In genomic region chr2:74390601-74391000, GRCh38 we compare ENCODE assay signal across 8 cellular contexts. TPM values are rescaled to one million over a fixed set of nuclear protein-coding genes. Genes with fewer than 3 reads are reported as not detected.
DNase-seq lines count a peak whose midpoint lies in the region; ATAC-seq and TF ChIP-seq lines count a peak whose summit lies in the region.

No MANE protein-coding gene starts in this region.

- H3K79me2 ChIP-seq in SK-N-SH (ENCODE audit: insufficient read depth), result peaks cover 59% of the 10 kb centered on the region

- H3K36me3 ChIP-seq in SK-N-SH (replicated peaks in 1 of 2; ENCODE audit: control insufficient read depth in 1 of 2, insufficient read depth in 2 of 2, low read length in 1 of 2) (peaks cover 2 to 5% of the 10 kb centered on the region in 2 experiments), WERI-Rb-1 (peaks cover 5% of the 10 kb centered on the region), iPS-15b (ENCODE audit: control insufficient read depth, insufficient read depth, low read length) (peaks cover under 1% of the 10 kb centered on the region), stomach (peaks cover 0 to under 1% (median 0%) of the 10 kb centered on the region in 4 donors), thyroid gland (no peaks in the 10 kb centered on the region)

- peaks cover 40% of the 10 kb centered on the region for H4K20me1 ChIP-seq in SK-N-SH (ENCODE audit: insufficient read depth)

- no peak overlapping the region for H3K27ac ChIP-seq in SK-N-SH (ENCODE audit: low read depth in 2 of 2, low read length in 1 of 2)
- H3K27ac ChIP-seq in WERI-Rb-1, result no peak overlapping the region
- peak overlapping the region in 1 of 5 donors; percentile 95 for H3K27ac ChIP-seq in stomach
- no peak overlapping the region for H3K27ac ChIP-seq in thyroid gland

- TF ChIP-seq EP300 in SK-N-SH (IDR thresholded peaks at IDR 0.05; ENCODE audit: borderline replicate concordance in 1 of 2, low read depth in 1 of 2, low read length in 1 of 2), result no peak
- no peak for TF ChIP-seq EP300 in stomach (IDR thresholded peaks at IDR 0.05)

- H3K4me1 ChIP-seq in SK-N-SH (ENCODE audit: control insufficient read depth in 1 of 2, insufficient read depth in 2 of 2, low read depth in 1 of 2, low read length in 1 of 2), result peaks cover 9 to 20% of the 10 kb centered on the region in 2 experiments; a peak in 3 of 4 replicates
- peaks cover 4% of the 10 kb centered on the region for H3K4me1 ChIP-seq in iPS-15b (ENCODE audit: control insufficient read depth, insufficient read depth, low read length)
- H3K4me1 ChIP-seq in stomach, result peaks cover 14 to 57% (median 47%) of the 10 kb centered on the region in 4 donors
- peaks cover 17 to 26% of the 10 kb centered on the region in 2 donors for H3K4me1 ChIP-seq in thyroid gland

- no peak for TF ChIP-seq RAD21 in SK-N-SH (IDR thresholded peaks at IDR 0.05; ENCODE audit: low read length)

- no peak for TF ChIP-seq CTCF in SK-N-SH (IDR thresholded peaks at IDR 0.05)
- no peak for TF ChIP-seq CTCF in WERI-Rb-1 (IDR thresholded peaks at IDR 0.05; ENCODE audit: low read depth, low read length)
- TF ChIP-seq CTCF in stomach (IDR thresholded peaks at IDR 0.05), result no peak
- no peak for TF ChIP-seq CTCF in thyroid gland (IDR thresholded peaks at IDR 0.05)

- H3F3A ChIP-seq in SK-N-SH (replicated peaks; ENCODE audit: insufficient read depth), result no peaks in the 10 kb centered on the region

- peak overlapping the region; percentile 86 for H3K9ac ChIP-seq in SK-N-SH
- H3K9ac ChIP-seq in iPS-15b (ENCODE audit: low read depth, low read length), result no peak overlapping the region

- no peak for TF ChIP-seq POLR2A in stomach (IDR thresholded peaks at IDR 0.05)
- no peak for TF ChIP-seq POLR2A in thyroid gland (IDR thresholded peaks at IDR 0.05)

- ATAC-seq in SK-N-SH treated with all-trans-retinoic acid at 6 μM for 48 hours (no peak), HG03354 (IDR thresholded peaks at IDR 0.05; ENCODE audit: poor library complexity, severe bottlenecking, unreplicated experiment) (no peak)

- H3K9me3 ChIP-seq in SK-N-SH (no peaks in the 10 kb centered on the region), WERI-Rb-1 (ENCODE audit: severe bottlenecking) (no peaks in the 10 kb centered on the region), iPS-15b (ENCODE audit: control insufficient read depth, insufficient read depth, low read length) (no peaks in the 10 kb centered on the region), stomach (no peaks in the 10 kb centered on the region), thyroid gland (no peaks in the 10 kb centered on the region)

- intact Hi-C loops in stomach (cut with DNase I; ENCODE audit: low total_unique reads) (no loop called here), thyroid gland (cut with DNase I) (no loop called here)

- CTCF ChIA-PET in SK-N-SH (lab: Yijun Ruan, JAX), result interaction anchor here (0.7 to 5.0 kb wide), 14 partner anchors 8 to 141 kb away, joined by 3 to 52 read pairs (median 8); partner anchors contain the start of genes C2orf81, CCDC142, TTC31 and WDR54

- H3K4me2 ChIP-seq in SK-N-SH, result peak overlapping the region; percentile 91

- no peak overlapping the region for H2AFZ ChIP-seq in SK-N-SH (ENCODE audit: low read depth)

- POLR2A ChIA-PET in SK-N-SH (lab: Yijun Ruan, JAX), result interaction anchor here (0.7 to 1.8 kb wide), 5 partner anchors 9 to 192 kb away, joined by 3 to 11 read pairs (median 7); partner anchors contain the start of genes C2orf81 and WDR54

- peak overlapping the region; percentile 84 to 94 for H3K4me3 ChIP-seq in SK-N-SH (ENCODE audit: low read depth in 2 of 2, low read length in 1 of 2)
- peak overlapping the region; percentile 85; the same call in 1 of the 2 replicates for H3K4me3 ChIP-seq in WERI-Rb-1 (ENCODE audit: low read depth, low read length)
- H3K4me3 ChIP-seq in iPS-15b (ENCODE audit: low read depth, low read length), result peak overlapping the region; percentile 78
- peak overlapping the region; percentile 89 to 97 (median 92) for H3K4me3 ChIP-seq in stomach
- peak overlapping the region in 1 of 3 donors; percentile 86 for H3K4me3 ChIP-seq in thyroid gland (replicated peaks in 1 of 3)

- H3K27me3 ChIP-seq in SK-N-SH (ENCODE audit: insufficient read depth) (no peaks in the 10 kb centered on the region), WERI-Rb-1 (ENCODE audit: insufficient read depth, low read depth, severe bottlenecking) (no peaks in the 10 kb centered on the region), iPS-15b (ENCODE audit: control insufficient read depth, insufficient read depth, low read length) (no peaks in the 10 kb centered on the region), stomach (no peaks in the 10 kb centered on the region), thyroid gland (no peaks in the 10 kb centered on the region)

- H3K9me2 ChIP-seq in SK-N-SH, result no peaks in the 10 kb centered on the region

- 76% methylated on average over 5 of the region's 5 CpGs for WGBS in SK-N-SH (ENCODE audit: low lambda C conversion rate)
- 53 to 65% (median 55%) methylated on average over 5 of the region's 5 CpGs for WGBS in stomach, 5 donors
- WGBS in thyroid gland, 2 donors, result 44 to 59% methylated on average over 5 of the region's 5 CpGs

- DNase-seq in SK-N-SH (no peak), WERI-Rb-1 (no peak), stomach (no peak), AG20443 (ENCODE audit: low spot score) (no peak), thyroid gland (no peak)

TF ChIP-seq in SK-N-SH, 30 proteins besides CTCF, POLR2A, EP300 and RAD21 (continues in another document):
- TF ChIP-seq SIN3A (IDR thresholded peaks at IDR 0.05; ENCODE audit: borderline replicate concordance, low read depth, low read length) (no peak), MXI1 (IDR thresholded peaks at IDR 0.05; ENCODE audit: low read depth, low read length) (no peak), POLR2AphosphoS5 (IDR thresholded peaks at IDR 0.05; ENCODE audit: low read depth, low read length) (no peak), FOXM1 (IDR thresholded peaks at IDR 0.05; ENCODE audit: low read depth) (no peak), CHD2 (IDR thresholded peaks at IDR 0.05; ENCODE audit: low read length, partially characterized antibody) (no peak)
- TF ChIP-seq, protein P1, sequence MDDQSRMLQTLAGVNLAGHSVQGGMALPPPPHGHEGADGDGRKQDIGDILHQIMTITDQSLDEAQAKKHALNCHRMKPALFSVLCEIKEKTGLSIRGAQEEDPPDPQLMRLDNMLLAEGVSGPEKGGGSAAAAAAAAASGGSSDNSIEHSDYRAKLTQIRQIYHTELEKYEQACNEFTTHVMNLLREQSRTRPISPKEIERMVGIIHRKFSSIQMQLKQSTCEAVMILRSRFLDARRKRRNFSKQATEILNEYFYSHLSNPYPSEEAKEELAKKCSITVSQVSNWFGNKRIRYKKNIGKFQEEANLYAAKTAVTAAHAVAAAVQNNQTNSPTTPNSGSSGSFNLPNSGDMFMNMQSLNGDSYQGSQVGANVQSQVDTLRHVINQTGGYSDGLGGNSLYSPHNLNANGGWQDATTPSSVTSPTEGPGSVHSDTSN (IDR thresholded peaks at IDR 0.05), result no peak

TF ChIP-seq in SK-N-SH treated with all-trans-retinoic acid at 6 μM for 48 hours, 23 proteins besides CTCF, POLR2A, EP300 and RAD21 (continues in another document):
- TF ChIP-seq TCF4 (CRISPR knock-in tag; IDR thresholded peaks at IDR 0.05; ENCODE audit: borderline replicate concordance), result no peak
- TF ChIP-seq ZC3H10 (CRISPR knock-in tag; IDR thresholded peaks at IDR 0.05), result no peak
- TF ChIP-seq OSR1 (CRISPR knock-in tag; IDR thresholded peaks at IDR 0.05), result no peak
- no peak for TF ChIP-seq SNAI2 (CRISPR knock-in tag; IDR thresholded peaks at IDR 0.05)
- TF ChIP-seq TOX (CRISPR knock-in tag; IDR thresholded peaks at IDR 0.05; ENCODE audit: borderline replicate concordance), result no peak
- TF ChIP-seq PPARA (CRISPR knock-in tag; IDR thresholded peaks at IDR 0.05; ENCODE audit: borderline replicate concordance), result no peak

RNA-seq across cellular contexts. Expression of gene DCTN1, which starts 10.5 kb away (rescaled TPM):
- polyA plus RNA-seq in SK-N-SH (2012; rRNA removed) (88.9 and 91.1 TPM in 2 replicates), stomach (10 to 100 TPM; 65.8 to 92.6 (median 83.5) TPM)
- polyA plus RNA-seq in SK-N-SH (2012; cell fraction: cytosol; rRNA removed), result 56.4 and 68.3 TPM in 2 replicates
- polyA plus RNA-seq in SK-N-SH (2012; cell fraction: nucleus; rRNA removed), result 117 and 122 TPM in 2 replicates
- total RNA-seq in stomach (100 to 1,000 TPM in 3 of 5 donors, 10 to 100 TPM in 2; 71.2 to 181 (median 122) TPM), thyroid gland (100 to 1,000 TPM in 3 of 4 donors, 10 to 100 TPM in 1; 82.6 to 124 (median 108) TPM)

RNA-seq across cellular contexts. Expression of gene C2orf81, which starts 30.8 kb away (rescaled TPM):
- polyA plus RNA-seq in SK-N-SH (2012; rRNA removed) (1.2 and 2.5 TPM in 2 replicates), stomach (1 to 10 TPM; 1.7 to 2.2 (median 2.1) TPM)
- polyA plus RNA-seq in SK-N-SH (2012; cell fraction: cytosol; rRNA removed), result 0.85 and 2.1 TPM in 2 replicates
- 3.4 and 4.9 TPM in 2 replicates for polyA plus RNA-seq in SK-N-SH (2012; cell fraction: nucleus; rRNA removed)
- total RNA-seq in stomach (1 to 10 TPM in 2 of 5 donors, not detected in 3; 2.7 to 3.5 TPM), thyroid gland (1 to 10 TPM; 2.3 to 3.4 (median 3.1) TPM)

RNA-seq across cellular contexts. Expression of gene WDR54, which starts 30.9 kb away (rescaled TPM):
- polyA plus RNA-seq in SK-N-SH (2012; rRNA removed) (50.7 and 61.6 TPM in 2 replicates), stomach (10 to 100 TPM; 10.5 to 12.8 (median 12.5) TPM)
- polyA plus RNA-seq in SK-N-SH (2012; cell fraction: cytosol; rRNA removed), result 26.2 and 39.5 TPM in 2 replicates
- polyA plus RNA-seq in SK-N-SH (2012; cell fraction: nucleus; rRNA removed), result 54.2 and 62.7 TPM in 2 replicates
- total RNA-seq in stomach (1 to 10 TPM in 4 of 5 donors, not detected in 1; 3.5 to 9.8 (median 7.3) TPM), thyroid gland (10 to 100 TPM in 3 of 4 donors, 1 to 10 TPM in 1; 6.5 to 19.3 (median 13.6) TPM)

RNA-seq across cellular contexts. Expression of gene SLC4A5, which starts 47.4 kb away (rescaled TPM):
- polyA plus RNA-seq in SK-N-SH (2012; rRNA removed) (0.25 and 1.1 TPM in 2 replicates), stomach (under 1 TPM; 0.12 to 0.46 (median 0.38) TPM)
- 0.24 and 0.41 TPM in 2 replicates for polyA plus RNA-seq in SK-N-SH (2012; cell fraction: cytosol; rRNA removed)
- 2.4 and 4.1 TPM in 2 replicates for polyA plus RNA-seq in SK-N-SH (2012; cell fraction: nucleus; rRNA removed)
- total RNA-seq in stomach (1 to 10 TPM in 3 of 5 donors, under 1 TPM in 1, not detected in 1; 0.58 to 4.8 (median 3.2) TPM), thyroid gland (10 to 100 TPM; 18.3 to 94.5 (median 59.8) TPM)

RNA-seq across cellular contexts. Expression of gene RTKN, which starts 51.1 kb away (rescaled TPM):
- 22.6 and 23.4 TPM in 2 replicates for polyA plus RNA-seq in SK-N-SH (2012; rRNA removed)
- polyA plus RNA-seq in SK-N-SH (2012; cell fraction: cytosol; rRNA removed), result 8.6 and 13.1 TPM in 2 replicates
- polyA plus RNA-seq in SK-N-SH (2012; cell fraction: nucleus; rRNA removed), result 80.0 and 93.6 TPM in 2 replicates
- total RNA-seq in stomach, result 100 to 1,000 TPM in 2 of 5 donors, 10 to 100 TPM in 3; 16.5 to 125 (median 27.4) TPM
- polyA plus RNA-seq in stomach, result 10 to 100 TPM; 10.8 to 27.3 (median 23.2) TPM
- total RNA-seq in thyroid gland, result 10 to 100 TPM; 24.5 to 41.9 (median 35.6) TPM
